ENCODE assay signal across 8 cellular contexts in genomic region chr11:94544832-94545640, GRCh38. TPM values are rescaled to one million over a fixed set of nuclear protein-coding genes. Genes with fewer than 3 reads are reported as not detected.
DNase-seq lines count a peak whose midpoint lies in the region; ATAC-seq and TF ChIP-seq lines count a peak whose summit lies in the region.

No MANE protein-coding gene starts in this region.

- H3K9me3 ChIP-seq in right atrium auricular region: no peaks in the 10 kb centered on the region

- peak overlapping the region; percentile 90 to 96 for H3K27ac ChIP-seq in right atrium auricular region

- H3K4me3 ChIP-seq in right atrium auricular region (peak overlapping the region; percentile 59 to 69), retinal pigment epithelial cell (ENCODE audit: low read length) (peak overlapping the region; percentile 58)

- no peaks in the 10 kb centered on the region for H3K36me3 ChIP-seq in right atrium auricular region

- ATAC-seq in GM18502 (IDR thresholded peaks at IDR 0.05; ENCODE audit: poor library complexity, unreplicated experiment): no peak

- H3K27me3 ChIP-seq in right atrium auricular region: no peaks in the 10 kb centered on the region

- DNase-seq in NCI-H82 (lab: John Stamatoyannopoulos, UW): peak; percentile 43
- no peak for DNase-seq in NCI-H82 treated with DMSO at 0.1 percent for 48 hours (lab: John Stamatoyannopoulos, UW; ENCODE audit: unreplicated experiment)
- DNase-seq in activated CD8-positive, alpha-beta memory T cell treated with anti-CD3 and anti-CD28 coated beads, Interleukin-2, amount 50 U/mL, for 4 hours: peak; percentile 14
- no peak for DNase-seq in right atrium auricular region (ENCODE audit: low spot score)
- no peak for DNase-seq in retinal pigment epithelial cell (ENCODE audit: low read depth)
- DNase-seq in glomerular visceral epithelial cell (ENCODE audit: extremely low spot score): no peak
- no peak for DNase-seq in GM20000 (ENCODE audit: low spot score)

- H3K4me1 ChIP-seq in right atrium auricular region: peaks cover 0 to 49% of the 10 kb centered on the region in 2 donors

- TF ChIP-seq CTCF in right atrium auricular region (IDR thresholded peaks at IDR 0.05): no peak
- no peak for TF ChIP-seq CTCF in retinal pigment epithelial cell (conservative IDR thresholded peaks at IDR 0.05; ENCODE audit: low read depth, low read length)
- TF ChIP-seq CTCF in GM20000 (IDR thresholded peaks at IDR 0.05; ENCODE audit: extremely low read depth, missing control alignments): no peak

RNA-seq across cellular contexts. Expression of gene FUT4, which starts 1.3 kb away (rescaled TPM):
- 1 to 10 TPM; 3.3 to 3.4 TPM for total RNA-seq in right atrium auricular region

RNA-seq across cellular contexts. Expression of gene PIWIL4, which starts 22.1 kb away (rescaled TPM):
- total RNA-seq in right atrium auricular region: 1 to 10 TPM; 1.8 to 3.2 TPM

RNA-seq across cellular contexts. Expression of gene C11orf97, which starts 32.8 kb away (rescaled TPM):
- total RNA-seq in right atrium auricular region: not detected

RNA-seq across cellular contexts. Expression of gene ANKRD49, which starts 51.3 kb away (rescaled TPM):
- total RNA-seq in right atrium auricular region: 1 to 10 TPM; 4.3 to 6.9 TPM

RNA-seq across cellular contexts. Expression of gene MRE11, which starts 51.4 kb away (rescaled TPM):
- 1 to 10 TPM; 5.8 to 6.0 TPM for total RNA-seq in right atrium auricular region

Comparison
In these comparisons a context has a peak if more than half of its experiments do, and no peak if none do; other contexts are left out.
1. DNase-seq: peak in NCI-H82 (single experiment) and activated CD8-positive, alpha-beta memory T cell treated with anti-CD3 and anti-CD28 coated beads, Interleukin-2, amount 50 U/mL, for 4 hours (single experiment); none in NCI-H82 treated with DMSO at 0.1 percent for 48 hours (single experiment), right atrium auricular region (single experiment), retinal pigment epithelial cell (single experiment), glomerular visceral epithelial cell (single experiment) and GM20000 (single experiment).